Comparison of ENCODE assay signal across 32 cellular contexts in the genomic region with DNA sequence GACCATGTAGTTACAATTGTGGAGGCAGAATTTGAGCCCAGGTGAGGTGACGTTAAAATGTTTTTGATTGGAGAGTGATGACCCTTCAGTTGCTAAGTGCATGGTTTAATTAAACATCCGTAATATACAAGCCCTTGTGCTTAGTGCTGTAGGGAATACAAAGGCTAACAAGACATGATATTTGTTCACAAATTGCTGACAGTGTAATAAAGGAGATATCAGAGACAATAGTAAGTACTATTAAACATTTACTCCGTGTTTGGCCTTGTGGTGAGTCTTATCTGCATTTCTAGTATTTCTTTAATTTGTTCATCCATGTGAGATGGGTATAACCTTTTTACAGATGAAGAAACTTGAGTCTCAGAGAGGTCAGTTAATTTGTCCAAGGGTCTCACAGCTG. TPM values are rescaled to one million over a fixed set of nuclear protein-coding genes. Genes with fewer than 3 reads are reported as not detected.
"Had no signal": no experiment of that assay in that cellular context is flagged by ENCODE, and none has a peak within 500 bp of the region (broad histone marks: within the 10 kb centered on the region; RNA-seq: fewer than 3 reads in every experiment).

No MANE protein-coding gene starts in this region.

- H3K36me3 Mint-ChIP-seq: activated naive CD4-positive, alpha-beta T cell treated with anti-CD3 and anti-CD28 coated beads, Interleukin-2, amount 50 U/mL, for 72 hours; natural killer cell had no signal

- H3K27ac Mint-ChIP-seq: activated naive CD4-positive, alpha-beta T cell treated with anti-CD3 and anti-CD28 coated beads, Interleukin-2, amount 50 U/mL, for 72 hours; activated T-cell treated with anti-CD3 and anti-CD28 coated beads, Interleukin-2, amount 50 U/mL, for 72 hours; natural killer cell; stimulated activated naive CD8-positive, alpha-beta T cell treated with anti-CD3 and anti-CD28 coated beads, Interleukin-15, amount 100 ng/mL, for 72 hours had no signal

- H3K4me3 ChIP-seq: breast epithelium, gastroesophageal sphincter, hepatocyte, skin epidermis, upper lobe of left lung, vagina had no signal

- H3K4me3 Mint-ChIP-seq: activated T-cell treated with anti-CD3 and anti-CD28 coated beads, Interleukin-2, amount 50 U/mL, for 72 hours; natural killer cell; stimulated activated naive CD8-positive, alpha-beta T cell treated with anti-CD3 and anti-CD28 coated beads, Interleukin-15, amount 100 ng/mL, for 72 hours had no signal

- H3K4me2 ChIP-seq: hepatocyte had no signal

- H3K9me3 Mint-ChIP-seq: activated naive CD4-positive, alpha-beta T cell treated with anti-CD3 and anti-CD28 coated beads, Interleukin-2, amount 50 U/mL, for 72 hours; activated T-cell treated with anti-CD3 and anti-CD28 coated beads, Interleukin-2, amount 50 U/mL, for 72 hours; natural killer cell; stimulated activated naive CD8-positive, alpha-beta T cell treated with anti-CD3 and anti-CD28 coated beads, Interleukin-15, amount 100 ng/mL, for 72 hours had no signal

- H3K4me1 ChIP-seq: breast epithelium, gastroesophageal sphincter, upper lobe of left lung, vagina had no signal

- H2AFZ ChIP-seq: hepatocyte had no signal

- H3K27me3 Mint-ChIP-seq: stimulated activated naive CD8-positive, alpha-beta T cell treated with anti-CD3 and anti-CD28 coated beads, Interleukin-15, amount 100 ng/mL, for 72 hours had no signal

- H3K36me3 ChIP-seq: breast epithelium had no signal

- ATAC-seq: activated naive CD4-positive, alpha-beta T cell treated with anti-CD3 and anti-CD28 coated beads, Interleukin-2, amount 50 U/mL, for 72 hours; activated T-cell treated with anti-CD3 and anti-CD28 coated beads, Interleukin-2, amount 50 U/mL, for 72 hours; gastroesophageal sphincter; left colon; natural killer cell; sciatic nerve; stimulated activated naive CD8-positive, alpha-beta T cell treated with anti-CD3 and anti-CD28 coated beads, Interleukin-15, amount 100 ng/mL, for 72 hours had no signal

- H3K27ac ChIP-seq: breast epithelium, gastroesophageal sphincter, hepatocyte, skin epidermis, upper lobe of left lung, vagina, VCaP had no signal

- H3K27me3 ChIP-seq: breast epithelium, gastroesophageal sphincter, hepatocyte, upper lobe of left lung, vagina had no signal

- H3K4me1 Mint-ChIP-seq: natural killer cell; stimulated activated naive CD8-positive, alpha-beta T cell treated with anti-CD3 and anti-CD28 coated beads, Interleukin-15, amount 100 ng/mL, for 72 hours had no signal

- H3K9me3 ChIP-seq: breast epithelium, gastroesophageal sphincter, upper lobe of left lung, vagina had no signal

- FAIRE-seq: keratinocyte, TTC549 had no signal

- DNase-seq: activated CD4-positive, alpha-beta T cell treated with anti-CD3 and anti-CD28 coated beads for 4 hours; activated CD4-positive, alpha-beta T cell treated with anti-CD3 and anti-CD28 coated beads, Interleukin-2, amount 50 U/mL, for 4 hours; activated naive CD4-positive, alpha-beta T cell; activated T-cell treated with anti-CD3 and anti-CD28 coated beads for 4 hours; activated T-cell treated with anti-CD3 and anti-CD28 coated beads, Interleukin-2, amount 50 U/mL, for 72 hours; central memory CD4-positive, alpha-beta T cell; left colon; natural killer cell; stimulated activated CD4-positive, alpha-beta T cell treated with anti-CD3 and anti-CD28 coated beads, Interleukin-12 subunit alpha, Interleukin-12 subunit beta, amount 100 ng/mL, for 4 hours; stimulated activated CD4-positive, alpha-beta T cell treated with anti-CD3 and anti-CD28 coated beads, Interleukin-4, amount 100 ng/mL, for 1 hour; stimulated activated naive CD8-positive, alpha-beta T cell treated with anti-CD3 and anti-CD28 coated beads, Interleukin-15, amount 100 ng/mL, for 72 hours; substantia nigra; upper lobe of left lung had no signal

RNA-seq across cellular contexts. Expression of a gene that starts 48.6 kb away (rescaled TPM):
- total RNA-seq: activated naive CD4-positive, alpha-beta T cell treated with anti-CD3 and anti-CD28 coated beads, Interleukin-2, amount 50 U/mL, for 72 hours; breast epithelium; endothelial cell of umbilical vein; fibroblast of lung; fibroblast of villous mesenchyme; gastroesophageal sphincter; hepatocyte; left colon; lower leg skin; mononuclear cell; natural killer cell; osteocyte; posterior vena cava; renal cortical epithelial cell; sciatic nerve; upper lobe of left lung; vagina had no signal
- polyA plus RNA-seq: endothelial cell of umbilical vein, esophagus, fibroblast of lung, keratinocyte had no signal
